In genomic region chr11:130774703-130775102, GRCh38 we compare ENCODE assay signal across 27 cellular contexts.
DNase-seq lines count a peak whose midpoint lies in the region; ATAC-seq and TF ChIP-seq lines count a peak whose summit lies in the region.
"Had no signal": no experiment of that assay in that cellular context is flagged by ENCODE, and none has a peak within 500 bp of the region (broad histone marks: within the 10 kb centered on the region; RNA-seq: fewer than 3 reads in every experiment).

No MANE protein-coding gene starts in this region.

- H3K4me1 ChIP-seq in A673 (ENCODE audit: insufficient read depth, low read length, poor library complexity, severe bottlenecking) (peaks cover 13% of the 10 kb centered on the region), RWPE2 (ENCODE audit: insufficient read depth, poor library complexity, severe bottlenecking) (peaks cover 19% of the 10 kb centered on the region), left ventricle myocardium inferior (peaks cover 35% of the 10 kb centered on the region), testis (no peaks in the 10 kb centered on the region)

- BruUV-seq in A673 (replicated peaks; lab: Mats Ljungman, UMichigan): no TSS peak

- TF ChIP-seq POLR2A in testis (IDR thresholded peaks at IDR 0.05): no peak

- TF ChIP-seq EP300 in Ishikawa (IDR thresholded peaks at IDR 0.05; ENCODE audit: borderline replicate concordance): no peak

- intact Hi-C loops in A673 (cut with micrococcal nuclease; ENCODE audit: unreplicated experiment) (no loop called here), left ventricle myocardium inferior (cut with micrococcal nuclease) (no loop called here), testis (cut with DNase I; ENCODE audit: low total_unique reads) (no loop called here), posterior vena cava (cut with DNase I) (no loop called here)

- WGBS in testis, 2 donors: 39 to 54% methylated on average over 3 of the region's 3 CpGs

- H3K4me3 ChIP-seq in A673 (ENCODE audit: low read depth, low read length, poor library complexity, severe bottlenecking) (no peak overlapping the region), RWPE2 (ENCODE audit: severe bottlenecking) (no peak overlapping the region), left ventricle myocardium inferior (no peak overlapping the region), testis (no peak overlapping the region)
- H3K4me3 ChIP-seq: dorsolateral prefrontal cortex, left lung, MG63, transverse colon had no signal

- no peak for TF ChIP-seq CTCF in A673 (conservative IDR thresholded peaks at IDR 0.05; ENCODE audit: low read depth, low read length)
- no peak for TF ChIP-seq CTCF in RWPE2 (IDR thresholded peaks at IDR 0.05; ENCODE audit: poor library complexity, severe bottlenecking)
- no peak for TF ChIP-seq CTCF in left ventricle myocardium inferior (IDR thresholded peaks at IDR 0.05; ENCODE audit: borderline replicate concordance)
- no peak for TF ChIP-seq CTCF in testis (IDR thresholded peaks at IDR 0.05)
- no peak for TF ChIP-seq CTCF in GM10248 (IDR thresholded peaks at IDR 0.05; ENCODE audit: control extremely low read depth, extremely low read depth, low read depth, missing control alignments)

- DNase-seq in A673 (ENCODE audit: low spot score) (peak; percentile 31), RWPE2 (ENCODE audit: low spot score) (no peak), left ventricle myocardium inferior (peak; percentile 50), NCI-H2227 treated with DMSO at 0.1 percent for 48 hours (lab: John Stamatoyannopoulos, UW) (no peak), testis (no peak), GM10248 (ENCODE audit: extremely low spot score) (no peak), posterior vena cava (ENCODE audit: low spot score) (no peak)
- DNase-seq: ACHN; activated CD8-positive, alpha-beta memory T cell treated with anti-CD3 and anti-CD28 coated beads, Interleukin-2, amount 50 U/mL, for 48 hours; activated CD8-positive, alpha-beta T cell treated with anti-CD3 and anti-CD28 coated beads for 36 hours; activated naive CD4-positive, alpha-beta T cell treated with Interleukin-2 at 50 U/mL for 16 hours; CD8-positive, alpha-beta memory T cell; DMS 273 treated with DMSO at 0.1 percent for 48 hours; dorsolateral prefrontal cortex; immature natural killer cell; KBM-7; left lung; midbrain; naive thymus-derived CD4-positive, alpha-beta T cell; NCI-H1436 treated with DMSO at 0.1 percent for 48 hours; NCI-H774; SIG-M5; stimulated activated CD4-positive, alpha-beta T cell treated with anti-CD3 and anti-CD28 coated beads, Interleukin-4, amount 100 ng/mL, for 24 hours; SW 1271; transverse colon had no signal

- H3K27me3 ChIP-seq in A673 (replicated peaks; ENCODE audit: insufficient read depth, low read depth, low read length, poor library complexity) (no peaks in the 10 kb centered on the region), RWPE2 (ENCODE audit: insufficient read depth, poor library complexity, severe bottlenecking) (no peaks in the 10 kb centered on the region), left ventricle myocardium inferior (ENCODE audit: low read depth) (no peaks in the 10 kb centered on the region), testis (no peaks in the 10 kb centered on the region)
- H3K27me3 ChIP-seq: left lung, MG63, transverse colon had no signal

- CTCF ChIA-PET in A673 (lab: Charles Lee) (no interaction called here), GM10248 (lab: Yijun Ruan, JAX) (interaction anchor here (1.3 kb wide), 1 partner anchor 31 kb away, joined by 3 read pairs; no protein-coding TSS in a partner anchor)

- no peak for TF ChIP-seq RAD21 in Ishikawa (IDR thresholded peaks at IDR 0.05; ENCODE audit: low read depth)

- H3K9me3 ChIP-seq in A673 (ENCODE audit: low read depth, low read length, poor library complexity, severe bottlenecking) (no peaks in the 10 kb centered on the region), RWPE2 (ENCODE audit: severe bottlenecking) (no peaks in the 10 kb centered on the region), left ventricle myocardium inferior (replicated peaks) (no peaks in the 10 kb centered on the region), testis (no peaks in the 10 kb centered on the region)
- H3K9me3 ChIP-seq: left lung, MG63, transverse colon had no signal

- H3K27ac ChIP-seq in A673 (ENCODE audit: low read depth, low read length, poor library complexity, severe bottlenecking) (no peak overlapping the region), RWPE2 (ENCODE audit: poor library complexity, severe bottlenecking) (peak overlapping the region; percentile 32), left ventricle myocardium inferior (replicated peaks) (peak overlapping the region; percentile 4), testis (no peak overlapping the region)
- H3K27ac ChIP-seq: dorsolateral prefrontal cortex, left lung, transverse colon had no signal

- H3K36me3 ChIP-seq in A673 (ENCODE audit: insufficient read depth, low read length, poor library complexity, severe bottlenecking) (no peaks in the 10 kb centered on the region), RWPE2 (ENCODE audit: low read depth) (no peaks in the 10 kb centered on the region), left ventricle myocardium inferior (no peaks in the 10 kb centered on the region), testis (ENCODE audit: low read depth, missing control alignments) (no peaks in the 10 kb centered on the region)
- H3K36me3 ChIP-seq: left lung, MG63, transverse colon had no signal

- no peak for ATAC-seq in RWPE2 (ENCODE audit: low read depth)
- ATAC-seq: activated CD8-positive, alpha-beta T cell treated with anti-CD3 and anti-CD28 coated beads for 36 hours; naive thymus-derived CD4-positive, alpha-beta T cell had no signal

- POLR2A ChIA-PET in A673 (lab: Charles Lee; ENCODE audit: low non-redundant PET): no interaction called here
- POLR2A ChIA-PET in GM10248 (lab: Yijun Ruan, JAX): no interaction called here

TF ChIP-seq in Ishikawa, 13 proteins besides CTCF, POLR2A, EP300 and RAD21:
- 0 out of 2 replicates have a peak, but pooled peaks have one; percentile 20 for TF ChIP-seq NFIC (IDR thresholded peaks at IDR 0.05)
- no peak for TF ChIP-seq MAX (IDR thresholded peaks at IDR 0.05)

Comparison
In these comparisons a context has a peak if more than half of its experiments do, and no peak if none do; other contexts are left out.
1. DNase-seq: peak in A673 (single experiment) and left ventricle myocardium inferior (single experiment); none in RWPE2 (single experiment), NCI-H2227 treated with DMSO at 0.1 percent for 48 hours (single experiment), testis (single experiment), GM10248 (single experiment) and posterior vena cava (single experiment).
2. H3K27ac ChIP-seq: peak in RWPE2 (single experiment) and left ventricle myocardium inferior (single experiment); none in A673 (single experiment) and testis (0 of 2).